19 cellular contexts compared by ENCODE assay signal in the genomic region with DNA sequence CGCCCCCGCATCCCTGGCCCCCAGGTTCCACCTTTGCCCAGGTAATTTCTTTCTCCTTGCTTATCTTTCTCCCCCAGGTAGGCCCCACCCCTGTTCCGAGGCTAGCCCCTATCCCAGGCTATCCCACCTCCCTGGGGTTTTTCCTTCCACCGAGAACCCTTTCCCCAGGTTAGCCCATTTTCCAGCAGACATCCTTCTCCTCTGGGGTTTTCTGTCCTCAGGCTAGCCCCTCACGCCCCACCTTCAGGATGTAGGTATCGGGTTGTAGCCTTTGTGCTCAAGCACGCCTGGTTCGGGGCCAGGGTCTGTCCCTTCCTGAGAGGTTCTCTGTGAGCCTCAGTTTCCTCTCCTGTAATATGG. TPM values are rescaled to one million over a fixed set of nuclear protein-coding genes. Genes with fewer than 3 reads are reported as not detected.
A peak's percentile ranks its signal among the peaks of the same experiment; 100 is the strongest.
DNase-seq lines count a peak whose midpoint lies in the region; ATAC-seq, FAIRE-seq and TF ChIP-seq lines count a peak whose summit lies in the region.
"Had no signal": no experiment of that assay in that cellular context is flagged by ENCODE, and none has a peak within 500 bp of the region (broad histone marks: within the 10 kb centered on the region; RNA-seq: fewer than 3 reads in every experiment).

No MANE protein-coding gene starts in this region.

- H3K36me3 ChIP-seq in CD4-positive, alpha-beta memory T cell (ENCODE audit: insufficient read depth, low read length) = no peaks in the 10 kb centered on the region
- H3K36me3 ChIP-seq in astrocyte (ENCODE audit: insufficient read depth, low read length) = no peaks in the 10 kb centered on the region
- no peaks in the 10 kb centered on the region for H3K36me3 ChIP-seq in small intestine (ENCODE audit: control insufficient read depth in 2 of 2, insufficient read depth in 2 of 2, low read length in 2 of 2)
- H3K36me3 ChIP-seq: sigmoid colon had no signal

- no peaks in the 10 kb centered on the region for H3K79me2 ChIP-seq in astrocyte (ENCODE audit: insufficient read depth, low read length)

- intact Hi-C loops in CD4-positive, alpha-beta memory T cell (cut with micrococcal nuclease) = no loop called here
- intact Hi-C loops in natural killer cell (cut with micrococcal nuclease) = no loop called here

- no peak for FAIRE-seq in astrocyte (lab: Jason Lieb, UNC)
- FAIRE-seq in small intestine (lab: Jason Lieb, UNC) = no peak
- FAIRE-seq: colon, GM12878, GM19239 had no signal

- WGBS in small intestine, 3 donors = 49 to 66% (median 54%) methylated on average over 8 of the region's 8 CpGs

- H3K36me3 Mint-ChIP-seq in CD4-positive, alpha-beta memory T cell = no peaks in the 10 kb centered on the region
- H3K36me3 Mint-ChIP-seq in astrocyte (ENCODE audit: low read depth, unreplicated experiment) (peaks cover 2% of the 10 kb centered on the region), natural killer cell (no peaks in the 10 kb centered on the region)

- no peaks in the 10 kb centered on the region for H3K27me3 ChIP-seq in CD4-positive, alpha-beta memory T cell (ENCODE audit: insufficient read depth, low read length)
- no peaks in the 10 kb centered on the region for H3K27me3 ChIP-seq in astrocyte (ENCODE audit: insufficient read depth, low read length)
- no peaks in the 10 kb centered on the region for H3K27me3 ChIP-seq in small intestine (ENCODE audit: control insufficient read depth in 2 of 2, insufficient read depth in 2 of 2, low read length in 2 of 2)
- H3K27me3 ChIP-seq: testis had no signal

- CTCF ChIA-PET in CD4-positive, alpha-beta memory T cell (lab: Charles Lee; ENCODE audit: partially characterized antibody) = no interaction called here

- no peak overlapping the region for H3K4me2 ChIP-seq in astrocyte (ENCODE audit: low read length)

- ATAC-seq in natural killer cell = no peak
- no peak for ATAC-seq in GM21825 (IDR thresholded peaks at IDR 0.05; ENCODE audit: unreplicated experiment)
- ATAC-seq in HG03460 (IDR thresholded peaks at IDR 0.05; ENCODE audit: unreplicated experiment) = no peak

- peak overlapping the region in 1 of 7 donors; percentile 65 for H3K27ac Mint-ChIP-seq in CD4-positive, alpha-beta memory T cell
- H3K27ac Mint-ChIP-seq in astrocyte (ENCODE audit: unreplicated experiment) (no peak overlapping the region), natural killer cell (peak overlapping the region in 1 of 2 donors; percentile 61)
- H3K27ac Mint-ChIP-seq: activated B cell treated with CpG ODN at 0.5 μM for 24 hours had no signal

- no peak overlapping the region for H3K4me3 ChIP-seq in CD4-positive, alpha-beta memory T cell (ENCODE audit: low read length in 2 of 2)
- H3K4me3 ChIP-seq in HFF-Myc (replicated peaks; ENCODE audit: low read depth, low read length) (peak overlapping the region; percentile 35), astrocyte (ENCODE audit: insufficient read depth, low read depth, low read length) (no peak overlapping the region), small intestine (ENCODE audit: low read depth in 1 of 2, low read length in 2 of 2) (no peak overlapping the region)
- H3K4me3 ChIP-seq: GM12878 had no signal

- H3K4me1 ChIP-seq in CD4-positive, alpha-beta memory T cell (ENCODE audit: insufficient read depth, low read length) = peaks cover 18% of the 10 kb centered on the region
- no peaks in the 10 kb centered on the region for H3K4me1 ChIP-seq in astrocyte (ENCODE audit: insufficient read depth, low read length)
- H3K4me1 ChIP-seq in small intestine (ENCODE audit: control insufficient read depth in 2 of 2, insufficient read depth in 1 of 2, low read depth in 1 of 2, low read length in 1 of 2) = no peaks in the 10 kb centered on the region
- H3K4me1 ChIP-seq: testis had no signal

- no peak overlapping the region for H3K27ac ChIP-seq in CD4-positive, alpha-beta memory T cell (ENCODE audit: low read depth, low read length)
- H3K27ac ChIP-seq in astrocyte (ENCODE audit: low read depth, low read length) = no peak overlapping the region
- H3K27ac ChIP-seq in small intestine (ENCODE audit: low read depth in 1 of 2, low read length in 1 of 2) = no peak overlapping the region
- H3K27ac ChIP-seq: sigmoid colon, testis had no signal

- no peak overlapping the region for H2AFZ ChIP-seq in astrocyte (ENCODE audit: low read depth, low read length)

- DNase-seq in CD4-positive, alpha-beta memory T cell = no peak
- DNase-seq in HFF-Myc (ENCODE audit: extremely low read depth, low read depth) (no peak), astrocyte (ENCODE audit: low read depth) (no peak), natural killer cell (no peak), NCI-H1417 treated with DMSO at 0.1 percent for 48 hours (lab: John Stamatoyannopoulos, UW) (no peak), small intestine (no peak)
- DNase-seq: activated B cell treated with CpG ODN at 0.5 μM for 24 hours; activated naive CD4-positive, alpha-beta T cell treated with anti-CD3 and anti-CD28 coated beads, Interleukin-2, amount 50 U/mL, for 16 hours; DMS153; NCI-H1436; NCI-H748 treated with DMSO at 0.1 percent for 48 hours; SHP77 treated with DMSO at 0.1 percent for 48 hours; sigmoid colon; testis had no signal

- H3K9ac ChIP-seq in astrocyte (ENCODE audit: low read length) = no peak overlapping the region

- no peaks in the 10 kb centered on the region for H3K9me3 Mint-ChIP-seq in CD4-positive, alpha-beta memory T cell
- H3K9me3 Mint-ChIP-seq in astrocyte (ENCODE audit: unreplicated experiment) = no peaks in the 10 kb centered on the region
- no peaks in the 10 kb centered on the region for H3K9me3 Mint-ChIP-seq in natural killer cell
- H3K9me3 Mint-ChIP-seq: activated B cell treated with CpG ODN at 0.5 μM for 24 hours had no signal

- peak overlapping the region in 6 of 8 donors; percentile 5 to 57 (median 22) for H3K4me3 Mint-ChIP-seq in CD4-positive, alpha-beta memory T cell
- peak overlapping the region; percentile 58 for H3K4me3 Mint-ChIP-seq in astrocyte (ENCODE audit: unreplicated experiment)
- peak overlapping the region; percentile 67 for H3K4me3 Mint-ChIP-seq in natural killer cell
- H3K4me3 Mint-ChIP-seq: activated B cell treated with CpG ODN at 0.5 μM for 24 hours had no signal

- no peaks in the 10 kb centered on the region for H3K9me3 ChIP-seq in CD4-positive, alpha-beta memory T cell (ENCODE audit: control insufficient read depth in 1 of 2, low read length in 2 of 2)
- no peaks in the 10 kb centered on the region for H3K9me3 ChIP-seq in astrocyte (ENCODE audit: insufficient read depth, low read depth, low read length)
- no peaks in the 10 kb centered on the region for H3K9me3 ChIP-seq in small intestine (ENCODE audit: control insufficient read depth, low read depth)
- H3K9me3 ChIP-seq: sigmoid colon, testis had no signal

- no peak for TF ChIP-seq CTCF in HFF-Myc (IDR thresholded peaks at IDR 0.05; ENCODE audit: low read depth, low read length, missing control alignments)
- TF ChIP-seq CTCF in astrocyte (IDR thresholded peaks at IDR 0.05; ENCODE audit: insufficient read depth, low read depth, low read length) = no peak
- TF ChIP-seq CTCF in natural killer cell (IDR thresholded peaks at IDR 0.05) = no peak

- H3K27me3 Mint-ChIP-seq in CD4-positive, alpha-beta memory T cell = peaks cover 0 to 6% of the 10 kb centered on the region in 2 donors
- H3K27me3 Mint-ChIP-seq in astrocyte (ENCODE audit: low read depth, unreplicated experiment) (peaks cover 6% of the 10 kb centered on the region), natural killer cell (ENCODE audit: low read depth in 2 of 2) (no peaks in the 10 kb centered on the region)

- POLR2A ChIA-PET in CD4-positive, alpha-beta memory T cell (lab: Charles Lee; ENCODE audit: partially characterized antibody) = interaction anchor here (1.4 kb wide), 1 partner anchor 14 kb away, joined by 3 read pairs; no protein-coding TSS in a partner anchor

- peaks cover 13 to 31% (median 22%) of the 10 kb centered on the region in 4 donors for H3K4me1 Mint-ChIP-seq in CD4-positive, alpha-beta memory T cell
- H3K4me1 Mint-ChIP-seq in astrocyte (ENCODE audit: low read depth, unreplicated experiment) (peaks cover 2% of the 10 kb centered on the region), natural killer cell (peaks cover 25 to 44% of the 10 kb centered on the region in 2 donors)

- H4K20me1 ChIP-seq in astrocyte (ENCODE audit: insufficient read depth, low read length) = no peaks in the 10 kb centered on the region

RNA-seq across cellular contexts. Expression of gene FSD1, which starts 0.8 kb away (rescaled TPM):
- total RNA-seq in CD4-positive, alpha-beta memory T cell = 1 to 10 TPM in 1 of 2 experiments, under 1 TPM in 1; 0.73 to 1.4 TPM
- 1 to 10 TPM in 1 of 2 donors, under 1 TPM in 1; 0.61 to 2.4 TPM for polyA plus RNA-seq in CD4-positive, alpha-beta memory T cell
- 15.0 and 15.1 TPM in 2 replicates for total RNA-seq in astrocyte
- total RNA-seq in natural killer cell = 10 to 100 TPM; 15.5 to 18.2 (median 16.4) TPM
- 1 to 10 TPM; 1.8 to 3.2 (median 2.2) TPM for polyA plus RNA-seq in small intestine

RNA-seq across cellular contexts. Expression of gene TMIGD2, which starts 3.0 kb away (rescaled TPM):
- total RNA-seq in CD4-positive, alpha-beta memory T cell = 1 to 10 TPM; 6.9 to 9.3 TPM
- 10 to 100 TPM; 22.9 to 23.7 TPM for polyA plus RNA-seq in CD4-positive, alpha-beta memory T cell
- total RNA-seq in astrocyte (not detected in 2 replicates), natural killer cell (10 to 100 TPM; 33.8 to 45.3 (median 41.1) TPM)
- polyA plus RNA-seq in small intestine = 1 to 10 TPM; 1.2 to 6.2 (median 4.0) TPM
- total RNA-seq: activated B cell treated with CpG ODN at 0.5 μM for 24 hours, sigmoid colon had no signal

RNA-seq across cellular contexts. Expression of gene SHD, which starts 26.2 kb away (rescaled TPM):
- under 1 TPM in 1 of 2 experiments, not detected in 1; 0.58 TPM for total RNA-seq in CD4-positive, alpha-beta memory T cell
- not detected for polyA plus RNA-seq in CD4-positive, alpha-beta memory T cell
- total RNA-seq in astrocyte (0.62 and 0.79 TPM in 2 replicates), natural killer cell (under 1 TPM in 1 of 3 donors, not detected in 2; 0.20 TPM)
- polyA plus RNA-seq in small intestine = 10 to 100 TPM in 2 of 3 donors, 1 to 10 TPM in 1; 8.4 to 25.7 (median 12.7) TPM
- total RNA-seq: activated B cell treated with CpG ODN at 0.5 μM for 24 hours, GM12878, sigmoid colon had no signal

RNA-seq across cellular contexts. Expression of gene STAP2, which starts 33.4 kb away (rescaled TPM):
- total RNA-seq in CD4-positive, alpha-beta memory T cell = 1 to 10 TPM in 1 of 2 experiments, under 1 TPM in 1; 0.86 to 2.4 TPM
- 1 to 10 TPM; 2.1 to 2.6 TPM for polyA plus RNA-seq in CD4-positive, alpha-beta memory T cell
- total RNA-seq in astrocyte (1.8 and 5.3 TPM in 2 replicates), natural killer cell (1 to 10 TPM; 1.4 to 3.3 (median 2.0) TPM)
- 100 to 1,000 TPM in 2 of 3 donors, 10 to 100 TPM in 1; 85.8 to 261 (median 194) TPM for polyA plus RNA-seq in small intestine

RNA-seq across cellular contexts. Expression of gene MPND, which starts 38.1 kb away (rescaled TPM):
- 10 to 100 TPM; 24.7 to 27.0 TPM for total RNA-seq in CD4-positive, alpha-beta memory T cell
- 1 to 10 TPM; 3.5 to 9.2 TPM for polyA plus RNA-seq in CD4-positive, alpha-beta memory T cell
- 10.3 and 14.7 TPM in 2 replicates for total RNA-seq in astrocyte
- total RNA-seq in natural killer cell = 10 to 100 TPM; 30.4 to 38.4 (median 31.1) TPM
- 10 to 100 TPM; 27.0 to 45.1 (median 43.8) TPM for polyA plus RNA-seq in small intestine
